8 cellular contexts compared by ENCODE assay signal in the genomic region with DNA sequence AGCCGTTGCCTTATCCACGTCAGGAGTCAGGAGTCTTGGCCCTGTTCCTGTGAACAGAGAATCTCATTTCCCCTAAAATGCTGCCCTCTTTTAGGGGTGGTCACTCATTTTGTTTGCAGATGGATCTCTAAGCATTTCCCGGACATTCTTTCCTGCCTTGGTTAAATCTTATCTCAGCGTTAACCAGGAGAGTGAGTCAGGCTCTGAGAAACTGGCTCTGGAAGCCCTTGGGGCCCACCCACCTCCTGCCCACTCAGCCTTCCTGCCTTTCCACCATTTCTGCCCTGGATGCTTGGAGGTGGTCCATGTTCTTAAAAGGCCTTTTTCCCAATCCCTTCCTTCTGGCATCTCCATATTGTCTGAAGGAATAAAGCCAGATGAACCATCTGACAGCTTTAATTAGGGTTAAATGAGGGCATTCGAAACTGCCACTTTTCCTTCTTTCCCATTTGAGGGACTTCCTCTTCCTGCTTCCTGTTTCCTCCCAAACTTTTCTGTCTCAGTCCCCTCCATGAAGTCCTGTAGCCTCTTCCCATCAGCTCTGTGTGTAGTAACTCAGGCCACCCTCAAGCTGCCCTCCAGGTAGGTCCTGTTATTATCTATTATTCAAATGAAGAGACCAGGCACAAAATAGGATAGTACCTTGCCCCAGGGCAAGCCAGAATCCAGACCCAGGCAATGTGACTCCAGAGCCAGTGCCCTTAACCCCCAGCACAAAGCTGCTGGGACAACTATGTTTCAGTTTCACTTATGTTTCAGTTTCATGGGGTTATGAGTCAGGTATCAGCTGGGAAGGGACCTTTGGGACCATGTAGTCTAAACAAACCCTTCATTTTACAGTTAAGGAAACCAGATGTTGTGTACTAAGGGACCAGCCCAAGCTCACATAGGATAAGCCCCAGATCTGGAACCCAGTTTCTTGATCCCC. TPM values are rescaled to one million over a fixed set of nuclear protein-coding genes. Genes with fewer than 3 reads are reported as not detected.
DNase-seq lines count a peak whose midpoint lies in the region; ATAC-seq and TF ChIP-seq lines count a peak whose summit lies in the region.

No MANE protein-coding gene starts in this region.

- no peaks in the 10 kb centered on the region for H3K27me3 ChIP-seq in CD4-positive, CD25-positive, alpha-beta regulatory T cell (ENCODE audit: control insufficient read depth, insufficient read depth, low read length)
- no peaks in the 10 kb centered on the region for H3K27me3 ChIP-seq in spleen (replicated peaks in 1 of 7)

- H3K36me3 Mint-ChIP-seq in CD4-positive, CD25-positive, alpha-beta regulatory T cell = no peaks in the 10 kb centered on the region
- H3K36me3 Mint-ChIP-seq in activated CD4-positive, alpha-beta T cell treated with anti-CD3 and anti-CD28 coated beads for 36 hours (ENCODE audit: low read depth) = peaks cover 43% of the 10 kb centered on the region

- peak overlapping the region; percentile 49 for H3K4me3 ChIP-seq in CD4-positive, CD25-positive, alpha-beta regulatory T cell (ENCODE audit: low read depth, low read length)
- peak overlapping the region; percentile 11 for H3K4me3 ChIP-seq in fibroblast of the aortic adventitia (ENCODE audit: low read depth, low read length)
- H3K4me3 ChIP-seq in spleen = peak overlapping the region in 1 of 8 donors; percentile 25

- peaks cover 82% of the 10 kb centered on the region for H3K4me1 ChIP-seq in CD4-positive, CD25-positive, alpha-beta regulatory T cell (ENCODE audit: control insufficient read depth, insufficient read depth, low read length, poor library complexity, severe bottlenecking)
- H3K4me1 ChIP-seq in spleen = peaks cover 15 to 97% (median 57%) of the 10 kb centered on the region in 6 donors

- H3K9me3 ChIP-seq in CD4-positive, CD25-positive, alpha-beta regulatory T cell (ENCODE audit: control insufficient read depth in 2 of 2, low read length in 2 of 2) = no peaks in the 10 kb centered on the region
- H3K9me3 ChIP-seq in spleen = no peaks in the 10 kb centered on the region

- peak overlapping the region; percentile 92 to 98 (median 96) for H3K27ac Mint-ChIP-seq in CD4-positive, CD25-positive, alpha-beta regulatory T cell
- H3K27ac Mint-ChIP-seq in activated CD4-positive, alpha-beta T cell treated with anti-CD3 and anti-CD28 coated beads for 36 hours = peak overlapping the region; percentile 79

- no peak for TF ChIP-seq POLR2A in spleen (IDR thresholded peaks at IDR 0.05)

- H3K9me3 Mint-ChIP-seq in CD4-positive, CD25-positive, alpha-beta regulatory T cell = no peaks in the 10 kb centered on the region
- H3K9me3 Mint-ChIP-seq in activated CD4-positive, alpha-beta T cell treated with anti-CD3 and anti-CD28 coated beads for 36 hours (ENCODE audit: low read depth) = no peaks in the 10 kb centered on the region

- no peaks in the 10 kb centered on the region for H3K36me3 ChIP-seq in CD4-positive, CD25-positive, alpha-beta regulatory T cell (ENCODE audit: control insufficient read depth, insufficient read depth, low read length)
- H3K36me3 ChIP-seq in spleen = no peaks in the 10 kb centered on the region

- CTCF ChIA-PET in activated CD4-positive, alpha-beta T cell treated with anti-CD3 and anti-CD28 coated beads for 36 hours (lab: Charles Lee) = interaction anchor here (1.3 to 1.9 kb wide), 2 partner anchors 8 to 128 kb away, joined by 3 to 10 read pairs; no protein-coding TSS in a partner anchor

- intact Hi-C loops in activated CD4-positive, alpha-beta T cell treated with anti-CD3 and anti-CD28 coated beads for 36 hours (cut with DNase I, micrococcal nuclease) = loop anchor here in 1 of 2 experiments (1.0 kb wide), 1 partner anchor 7 kb away; no protein-coding TSS in a partner anchor
- intact Hi-C loops in spleen (cut with DNase I; ENCODE audit: low total_unique reads) = no loop called here

- 55 to 70% (median 65%) methylated on average over 5 of the region's 5 CpGs for WGBS in spleen, 5 donors

- peak; percentile 72 to 78 for ATAC-seq in CD4-positive, CD25-positive, alpha-beta regulatory T cell (ENCODE audit: low read depth in 2 of 2)
- ATAC-seq in GM19372 (IDR thresholded peaks at IDR 0.05; ENCODE audit: low read depth, unreplicated experiment) (peak; percentile 83), HG03378 (IDR thresholded peaks at IDR 0.05; ENCODE audit: unreplicated experiment) (peak; percentile 96)
- ATAC-seq in activated CD4-positive, alpha-beta T cell treated with anti-CD3 and anti-CD28 coated beads for 36 hours = peak; percentile 88

- peak in 2 of 3 donors; percentile 20 to 82 for DNase-seq in CD4-positive, CD25-positive, alpha-beta regulatory T cell
- peak; percentile 54 for DNase-seq in activated CD4-positive, alpha-beta T cell treated with anti-CD3 and anti-CD28 coated beads for 36 hours
- DNase-seq in fibroblast of the aortic adventitia (ENCODE audit: low read depth) (peak; percentile 93), spleen (no peak), NCI-H1092 treated with DMSO at 0.1 percent for 48 hours (lab: John Stamatoyannopoulos, UW) (no peak), NCI-H345 treated with DMSO at 0.1 percent for 48 hours (lab: John Stamatoyannopoulos, UW; ENCODE audit: unreplicated experiment) (no peak)

- peaks cover 4% of the 10 kb centered on the region for H3K27me3 Mint-ChIP-seq in CD4-positive, CD25-positive, alpha-beta regulatory T cell
- no peaks in the 10 kb centered on the region for H3K27me3 Mint-ChIP-seq in activated CD4-positive, alpha-beta T cell treated with anti-CD3 and anti-CD28 coated beads for 36 hours

- peak overlapping the region; percentile 62 to 95 (median 70) for H3K4me3 Mint-ChIP-seq in CD4-positive, CD25-positive, alpha-beta regulatory T cell
- peak overlapping the region; percentile 35 for H3K4me3 Mint-ChIP-seq in activated CD4-positive, alpha-beta T cell treated with anti-CD3 and anti-CD28 coated beads for 36 hours

- TF ChIP-seq CTCF in fibroblast of the aortic adventitia (IDR thresholded peaks at IDR 0.05; ENCODE audit: insufficient read depth, low read length) = no peak
- no peak for TF ChIP-seq CTCF in spleen (IDR thresholded peaks at IDR 0.05 in 8 of 11, conservative IDR thresholded peaks at IDR 0.05 in 3 of 11)

- peak overlapping the region; percentile 39 for H3K27ac ChIP-seq in CD4-positive, CD25-positive, alpha-beta regulatory T cell (ENCODE audit: insufficient read depth, low read length, poor library complexity, severe bottlenecking)
- H3K27ac ChIP-seq in spleen = peak overlapping the region in 6 of 8 donors; percentile 39 to 93 (median 82)

- peaks cover 12 to 94% (median 76%) of the 10 kb centered on the region in 4 donors for H3K4me1 Mint-ChIP-seq in CD4-positive, CD25-positive, alpha-beta regulatory T cell
- peaks cover 91% of the 10 kb centered on the region for H3K4me1 Mint-ChIP-seq in activated CD4-positive, alpha-beta T cell treated with anti-CD3 and anti-CD28 coated beads for 36 hours

- POLR2A ChIA-PET in activated CD4-positive, alpha-beta T cell treated with anti-CD3 and anti-CD28 coated beads for 36 hours (lab: Charles Lee) = interaction anchor here (0.5 kb wide), 1 partner anchor 334 kb away, joined by 4 read pairs; no protein-coding TSS in a partner anchor

RNA-seq across cellular contexts. Expression of a gene that starts 9.7 kb away (rescaled TPM):
- 11.4 TPM for total RNA-seq in CD4-positive, CD25-positive, alpha-beta regulatory T cell
- 1 to 10 TPM; 2.7 to 5.6 (median 4.1) TPM for polyA plus RNA-seq in CD4-positive, CD25-positive, alpha-beta regulatory T cell
- total RNA-seq in activated CD4-positive, alpha-beta T cell treated with anti-CD3 and anti-CD28 coated beads for 36 hours = 100 to 1,000 TPM in 1 of 2 experiments, 10 to 100 TPM in 1; 84.4 to 105 TPM
- 20.0 and 35.4 TPM in 2 replicates for total RNA-seq in fibroblast of the aortic adventitia (ENCODE audit: low replicate concordance)
- 10 to 100 TPM; 15.3 to 67.8 (median 17.3) TPM for total RNA-seq in spleen
- 1 to 10 TPM; 4.8 to 8.1 (median 4.9) TPM for polyA plus RNA-seq in spleen

Comparison
In these comparisons a context has a peak if more than half of its experiments do, and no peak if none do; other contexts are left out.
1. DNase-seq: peak in CD4-positive, CD25-positive, alpha-beta regulatory T cell (2 of 3), activated CD4-positive, alpha-beta T cell treated with anti-CD3 and anti-CD28 coated beads for 36 hours (single experiment) and fibroblast of the aortic adventitia (single experiment); none in spleen (single experiment), NCI-H1092 treated with DMSO at 0.1 percent for 48 hours (single experiment) and NCI-H345 treated with DMSO at 0.1 percent for 48 hours (single experiment).
2. Peak in every context shown above with its lines, with median percentiles within 50 percentile points of each other: ATAC-seq.